In the genomic region with DNA sequence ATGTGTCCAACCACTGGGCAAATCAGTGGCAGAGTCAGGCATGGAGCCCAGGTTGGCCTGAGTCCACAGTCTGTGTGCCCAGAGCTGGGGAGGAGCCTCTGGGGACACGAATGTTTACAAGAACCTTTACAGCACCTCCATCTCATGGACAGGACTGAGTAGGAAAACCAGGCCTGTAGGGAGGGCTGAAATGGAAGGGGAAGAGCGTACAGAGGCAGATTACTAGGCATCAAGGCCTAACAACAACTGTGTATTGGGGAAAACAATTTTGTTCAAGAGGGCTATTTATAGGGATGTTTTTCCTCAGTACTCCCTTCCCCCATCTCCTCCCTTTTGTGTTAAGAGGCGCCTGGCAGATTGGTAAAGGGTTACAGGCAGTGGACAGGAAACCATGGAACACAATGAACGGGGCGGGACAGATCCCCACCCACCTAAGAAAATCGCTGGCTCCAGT, we compare ENCODE assay signal across 10 cellular contexts. TPM values are rescaled to one million over a fixed set of nuclear protein-coding genes. Genes with fewer than 3 reads are reported as not detected.
DNase-seq lines count a peak whose midpoint lies in the region; ATAC-seq and TF ChIP-seq lines count a peak whose summit lies in the region.
"Had no signal": no experiment of that assay in that cellular context is flagged by ENCODE, and none has a peak within 500 bp of the region (broad histone marks: within the 10 kb centered on the region; RNA-seq: fewer than 3 reads in every experiment).

No MANE protein-coding gene starts in this region.

- no peaks in the 10 kb centered on the region for H3K36me3 ChIP-seq in mesodermal cell (ENCODE audit: control insufficient read depth, insufficient read depth, low read length)
- H3K36me3 ChIP-seq in tibial artery: no peaks in the 10 kb centered on the region

- H3K9me3 ChIP-seq in mesodermal cell (ENCODE audit: control insufficient read depth, low read length) (peaks cover 20% of the 10 kb centered on the region), tibial artery (peaks cover 0 to 6% (median 0%) of the 10 kb centered on the region in 3 donors)

- 33 to 61% methylated on average over 1 to 4 of the region's 6 CpGs for WGBS in mesodermal cell (ENCODE audit: insufficient coverage in 2 of 2), 2 experiments

- peak; percentile 51 for ATAC-seq in esophagus mucosa
- no peak for ATAC-seq in HG03354 (IDR thresholded peaks at IDR 0.05; ENCODE audit: poor library complexity, severe bottlenecking, unreplicated experiment)
- ATAC-seq: natural killer cell had no signal

- H3K4me1 ChIP-seq in mesodermal cell (ENCODE audit: control insufficient read depth, insufficient read depth, low read length, poor library complexity, severe bottlenecking) (peaks cover 4% of the 10 kb centered on the region), tibial artery (peaks cover 0 to 7% (median 0%) of the 10 kb centered on the region in 4 donors)

- H3K4me3 ChIP-seq in mesodermal cell (ENCODE audit: extremely low read depth, insufficient read depth, low read length, poor library complexity, severe bottlenecking): no peak overlapping the region
- no peak overlapping the region for H3K4me3 ChIP-seq in tibial artery

- DNase-seq in NCI-H748 treated with DMSO at 0.1 percent for 48 hours (lab: John Stamatoyannopoulos, UW) (peak; percentile 67), tibial artery (peak; percentile 58 to 83), EL (no peak)
- DNase-seq in NK-92 treated with Interleukin-12 subunit alpha and Interleukin-12 subunit beta, amount 100 ng/mL, for 24 hours (lab: John Stamatoyannopoulos, UW): no peak
- DNase-seq: activated effector memory CD4-positive, alpha-beta T cell treated with Interleukin-2 at 50 U/mL for 16 hours; natural killer cell; NCI-H1048 had no signal

- peak overlapping the region; percentile 84 for H3K27ac ChIP-seq in mesodermal cell (ENCODE audit: low read depth, low read length, severe bottlenecking)
- peak overlapping the region; percentile 29 to 30 for H3K27ac ChIP-seq in tibial artery

- intact Hi-C loops in tibial artery (cut with DNase I; ENCODE audit: low total_unique reads): no loop called here

- no peaks in the 10 kb centered on the region for H3K27me3 ChIP-seq in tibial artery

- no peak for TF ChIP-seq CTCF in tibial artery (IDR thresholded peaks at IDR 0.05)

RNA-seq across cellular contexts. Expression of a gene that starts 15.1 kb away (rescaled TPM):
- total RNA-seq in esophagus mucosa: 4.3 TPM
- 12.3 TPM for polyA plus RNA-seq in mesodermal cell (2013, experiment 1 of 2)
- 10.1 TPM for polyA plus RNA-seq in mesodermal cell (2013, experiment 2 of 2)

RNA-seq across cellular contexts. Expression of a gene that starts 38.5 kb away (rescaled TPM):
- 15.8 TPM for total RNA-seq in esophagus mucosa
- polyA plus RNA-seq in mesodermal cell (2013, experiment 1 of 2): 34.3 TPM
- polyA plus RNA-seq in mesodermal cell (2013, experiment 2 of 2): 32.5 TPM

Comparison
In these comparisons a context has a peak if more than half of its experiments do, and no peak if none do; other contexts are left out.
1. DNase-seq: peak in NCI-H748 treated with DMSO at 0.1 percent for 48 hours (single experiment) and tibial artery (2 of 2); none in EL (single experiment) and NK-92 treated with Interleukin-12 subunit alpha and Interleukin-12 subunit beta, amount 100 ng/mL, for 24 hours (single experiment).